19 cellular contexts compared by ENCODE assay signal in genomic region chr20:42441862-42442196, GRCh38.
DNase-seq lines count a peak whose midpoint lies in the region; ATAC-seq and TF ChIP-seq lines count a peak whose summit lies in the region.
"Had no signal": no experiment of that assay in that cellular context is flagged by ENCODE, and none has a peak within 500 bp of the region (broad histone marks: within the 10 kb centered on the region; RNA-seq: fewer than 3 reads in every experiment).

No MANE protein-coding gene starts in this region.

- no peaks in the 10 kb centered on the region for H4K20me1 ChIP-seq in BLaER1

- intact Hi-C loops in sciatic nerve (cut with DNase I) = no loop called here

- no peak overlapping the region for H3K9ac ChIP-seq in BLaER1

- no peaks in the 10 kb centered on the region for H3K36me3 ChIP-seq in BLaER1
- H3K36me3 ChIP-seq in right atrium auricular region = no peaks in the 10 kb centered on the region
- H3K36me3 ChIP-seq: BE2C had no signal

- H3K4me2 ChIP-seq in BLaER1 = peak overlapping the region; percentile 40

- TF ChIP-seq CTCF in right atrium auricular region (IDR thresholded peaks at IDR 0.05) = no peak

- peaks cover 25% of the 10 kb centered on the region for H3K4me1 ChIP-seq in BLaER1
- no peaks in the 10 kb centered on the region for H3K4me1 ChIP-seq in right atrium auricular region
- H3K4me1 ChIP-seq: BE2C had no signal

- no peaks in the 10 kb centered on the region for H3K9me3 ChIP-seq in BLaER1
- no peaks in the 10 kb centered on the region for H3K9me3 ChIP-seq in right atrium auricular region
- H3K9me3 ChIP-seq: BE2C had no signal

- H3K27me3 ChIP-seq in BLaER1 = no peaks in the 10 kb centered on the region
- H3K27me3 ChIP-seq in right atrium auricular region = no peaks in the 10 kb centered on the region
- H3K27me3 ChIP-seq: BE2C had no signal

- H3K4me3 ChIP-seq in BLaER1 = no peak overlapping the region
- H3K4me3 ChIP-seq in right atrium auricular region = no peak overlapping the region
- H3K4me3 ChIP-seq: GM12878 had no signal

- ATAC-seq in sciatic nerve = peak; percentile 80
- ATAC-seq: CD8-positive, alpha-beta T cell; GM12878; HepG2 had no signal

- no peak overlapping the region for H3K27ac ChIP-seq in BLaER1
- peak overlapping the region; percentile 8 to 9 for H3K27ac ChIP-seq in right atrium auricular region

- peak; percentile 95 for DNase-seq in NCI-H526 treated with DMSO at 0.1 percent for 48 hours (lab: John Stamatoyannopoulos, UW)
- DNase-seq in right atrium auricular region (ENCODE audit: low spot score) = no peak
- no peak for DNase-seq in sciatic nerve (ENCODE audit: low spot score)
- no peak for DNase-seq in activated effector memory CD4-positive, alpha-beta T cell treated with anti-CD3 and anti-CD28 coated beads, Interleukin-2, amount 50 U/mL, for 16 hours
- DNase-seq in LoVo (ENCODE audit: low spot score) = no peak
- DNase-seq in NAMALWA (ENCODE audit: low spot score) = no peak
- DNase-seq: BE2C; Calu3; CD8-positive, alpha-beta T cell; KBM-7; NCI-H1417; NCI-H187; NCI-H2107; NCI-H510A; NCI-H82; OCI-M1 had no signal
